In genomic region chr1:28447674-28448073, GRCh38 we compare ENCODE assay signal across 28 cellular contexts. TPM values are rescaled to one million over a fixed set of nuclear protein-coding genes. Genes with fewer than 3 reads are reported as not detected.
DNase-seq lines count a peak whose midpoint lies in the region; ATAC-seq and TF ChIP-seq lines count a peak whose summit lies in the region.
"Had no signal": no experiment of that assay in that cellular context is flagged by ENCODE, and none has a peak within 500 bp of the region (broad histone marks: within the 10 kb centered on the region; RNA-seq: fewer than 3 reads in every experiment).

No MANE protein-coding gene starts in this region.

- H3K27me3 Mint-ChIP-seq in activated naive CD4-positive, alpha-beta T cell treated with anti-CD3 and anti-CD28 coated beads, Interleukin-2, amount 50 U/mL, for 24 hours, result no peaks in the 10 kb centered on the region
- no peaks in the 10 kb centered on the region for H3K27me3 Mint-ChIP-seq in activated naive CD4-positive, alpha-beta T cell treated with anti-CD3 and anti-CD28 coated beads, Interleukin-2, amount 10 ng/mL, durations not matched to agents 7 days and 5 days
- no peaks in the 10 kb centered on the region for H3K27me3 Mint-ChIP-seq in MCF 10A (ENCODE audit: insufficient read depth, unreplicated experiment)
- no peaks in the 10 kb centered on the region for H3K27me3 Mint-ChIP-seq in stimulated activated memory B cell treated with anti-CD40 and anti-IgM and Interleukin-4, amounts not matched to agents 10 μg/mL and 1 μg/mL and 100 μg/mL, for 72 hours
- no peaks in the 10 kb centered on the region for H3K27me3 Mint-ChIP-seq in activated CD8-positive, alpha-beta memory T cell treated with anti-CD3 and anti-CD28 coated beads, Interleukin-2, amount 10 ng/mL, durations not matched to agents 7 days and 5 days
- H3K27me3 Mint-ChIP-seq: effector memory CD8-positive, alpha-beta T cell had no signal

- H3K36me3 ChIP-seq in OCI-LY1 (ENCODE audit: insufficient read depth, low read length) (no peaks in the 10 kb centered on the region), upper lobe of left lung (peaks cover 0 to 4% (median 0%) of the 10 kb centered on the region in 4 donors)
- H3K36me3 ChIP-seq: suprapubic skin, uterus had no signal

- H3K27ac ChIP-seq in OCI-LY1 (ENCODE audit: low read depth, low read length, poor library complexity, severe bottlenecking) (peak overlapping the region; percentile 70), upper lobe of left lung (peak overlapping the region in 1 of 4 donors; percentile 10)
- H3K27ac ChIP-seq: C4-2B, SJSA1, suprapubic skin, uterus, VCaP had no signal

- peak overlapping the region; percentile 6 for H3K27ac Mint-ChIP-seq in activated naive CD4-positive, alpha-beta T cell treated with anti-CD3 and anti-CD28 coated beads, Interleukin-2, amount 50 U/mL, for 24 hours
- H3K27ac Mint-ChIP-seq in activated naive CD4-positive, alpha-beta T cell treated with anti-CD3 and anti-CD28 coated beads, Interleukin-2, amount 10 ng/mL, durations not matched to agents 7 days and 5 days, result no peak overlapping the region
- H3K27ac Mint-ChIP-seq in MCF 10A (ENCODE audit: low read depth, unreplicated experiment), result peak overlapping the region; percentile 79
- peak overlapping the region; percentile 69 for H3K27ac Mint-ChIP-seq in stimulated activated memory B cell treated with anti-CD40 and anti-IgM and Interleukin-4, amounts not matched to agents 10 μg/mL and 1 μg/mL and 100 μg/mL, for 72 hours
- no peak overlapping the region for H3K27ac Mint-ChIP-seq in activated CD8-positive, alpha-beta memory T cell treated with anti-CD3 and anti-CD28 coated beads, Interleukin-2, amount 10 ng/mL, durations not matched to agents 7 days and 5 days

- no peak overlapping the region for H2AFZ ChIP-seq in OCI-LY1 (ENCODE audit: low read length)

- no TSS peak for BruUV-seq in MCF 10A (replicated peaks; lab: Mats Ljungman, UMichigan)

- peaks cover 27% of the 10 kb centered on the region for H3K4me1 Mint-ChIP-seq in activated naive CD4-positive, alpha-beta T cell treated with anti-CD3 and anti-CD28 coated beads, Interleukin-2, amount 50 U/mL, for 24 hours
- peaks cover 33% of the 10 kb centered on the region for H3K4me1 Mint-ChIP-seq in activated naive CD4-positive, alpha-beta T cell treated with anti-CD3 and anti-CD28 coated beads, Interleukin-2, amount 10 ng/mL, durations not matched to agents 7 days and 5 days
- H3K4me1 Mint-ChIP-seq in MCF 10A (ENCODE audit: insufficient read depth, unreplicated experiment), result peaks cover 15% of the 10 kb centered on the region
- peaks cover 20% of the 10 kb centered on the region for H3K4me1 Mint-ChIP-seq in stimulated activated memory B cell treated with anti-CD40 and anti-IgM and Interleukin-4, amounts not matched to agents 10 μg/mL and 1 μg/mL and 100 μg/mL, for 72 hours
- peaks cover 26% of the 10 kb centered on the region for H3K4me1 Mint-ChIP-seq in activated CD8-positive, alpha-beta memory T cell treated with anti-CD3 and anti-CD28 coated beads, Interleukin-2, amount 10 ng/mL, durations not matched to agents 7 days and 5 days

- CTCF ChIA-PET in activated naive CD4-positive, alpha-beta T cell treated with anti-CD3 and anti-CD28 coated beads, Interleukin-2, amount 10 ng/mL, durations not matched to agents 7 days and 5 days (lab: Charles Lee), result no interaction called here
- CTCF ChIA-PET in MCF 10A (lab: Yijun Ruan, JAX), result interaction anchor here (0.6 kb wide), 1 partner anchor 39 kb away, joined by 4 read pairs; no protein-coding TSS in a partner anchor
- CTCF ChIA-PET in activated CD8-positive, alpha-beta memory T cell treated with anti-CD3 and anti-CD28 coated beads, Interleukin-2, amount 10 ng/mL, durations not matched to agents 7 days and 5 days (lab: Charles Lee), result interaction anchor here (0.5 kb wide), 1 partner anchor 53 kb away, joined by 3 read pairs; no protein-coding TSS in a partner anchor

- peaks cover 27% of the 10 kb centered on the region for H3K4me1 ChIP-seq in OCI-LY1 (ENCODE audit: insufficient read depth, low read length, severe bottlenecking)
- H3K4me1 ChIP-seq in upper lobe of left lung, result peaks cover 0 to 6% (median 3%) of the 10 kb centered on the region in 4 donors
- H3K4me1 ChIP-seq: uterus had no signal

- WGBS in upper lobe of left lung, 2 donors, result 45 to 50% methylated on average over 4 of the region's 4 CpGs

- no peak for DNase-seq in activated naive CD4-positive, alpha-beta T cell treated with anti-CD3 and anti-CD28 coated beads, Interleukin-2, amount 10 ng/mL, durations not matched to agents 7 days and 5 days
- DNase-seq in MCF 10A (ENCODE audit: unreplicated experiment) (no peak), dedifferentiated amniotic fluid mesenchymal stem cell (ENCODE audit: extremely low spot score) (no peak), upper lobe of left lung (no peak)
- DNase-seq in activated CD8-positive, alpha-beta memory T cell treated with anti-CD3 and anti-CD28 coated beads, Interleukin-2, amount 10 ng/mL, durations not matched to agents 7 days and 5 days, result no peak
- DNase-seq: ACHN; activated CD8-positive, alpha-beta memory T cell treated with anti-CD3 and anti-CD28 coated beads, Interleukin-2, amount 50 U/mL, for 4 hours; activated effector memory CD4-positive, alpha-beta T cell treated with Interleukin-2 at 50 U/mL for 16 hours; effector memory CD8-positive, alpha-beta T cell; esophagus squamous epithelium; HCEC 1CT; left ventricle myocardium superior; NCI-H1436 treated with DMSO at 0.1 percent for 48 hours; NCI-H2107; NCI-H510A treated with DMSO at 0.1 percent for 48 hours; NK-92 treated with Interleukin-12 subunit alpha and Interleukin-12 subunit beta, amount 100 ng/mL, for 24 hours; stimulated activated CD4-positive, alpha-beta T cell treated with anti-CD3 and anti-CD28 coated beads, Interleukin-2, amount 100 ng/mL, for 48 hours; uterus had no signal

- H3K9me2 ChIP-seq in OCI-LY1 (ENCODE audit: low read depth, low read length), result no peaks in the 10 kb centered on the region

- POLR2A ChIA-PET in MCF 10A (lab: Yijun Ruan, JAX), result interaction anchor here (0.6 to 6.2 kb wide), 5 partner anchors 9 to 60 kb away, joined by 3 to 58 read pairs (median 3); no protein-coding TSS in a partner anchor

- no peaks in the 10 kb centered on the region for H3F3A ChIP-seq in OCI-LY1 (ENCODE audit: insufficient read depth, low read length)

- H3K9me3 Mint-ChIP-seq in activated naive CD4-positive, alpha-beta T cell treated with anti-CD3 and anti-CD28 coated beads, Interleukin-2, amount 50 U/mL, for 24 hours, result no peaks in the 10 kb centered on the region
- no peaks in the 10 kb centered on the region for H3K9me3 Mint-ChIP-seq in activated naive CD4-positive, alpha-beta T cell treated with anti-CD3 and anti-CD28 coated beads, Interleukin-2, amount 10 ng/mL, durations not matched to agents 7 days and 5 days
- H3K9me3 Mint-ChIP-seq in MCF 10A (ENCODE audit: unreplicated experiment), result no peaks in the 10 kb centered on the region
- no peaks in the 10 kb centered on the region for H3K9me3 Mint-ChIP-seq in stimulated activated memory B cell treated with anti-CD40 and anti-IgM and Interleukin-4, amounts not matched to agents 10 μg/mL and 1 μg/mL and 100 μg/mL, for 72 hours
- H3K9me3 Mint-ChIP-seq in activated CD8-positive, alpha-beta memory T cell treated with anti-CD3 and anti-CD28 coated beads, Interleukin-2, amount 10 ng/mL, durations not matched to agents 7 days and 5 days (ENCODE audit: low read depth), result no peaks in the 10 kb centered on the region
- H3K9me3 Mint-ChIP-seq: effector memory CD8-positive, alpha-beta T cell; nephron; stimulated activated effector memory CD8-positive, alpha-beta T cell treated with anti-CD3 and anti-CD28 coated beads, Interleukin-12 subunit alpha, Interleukin-12 subunit beta, amount 100 ng/mL, for 72 hours; T-helper 1 cell treated with Interleukin-12 subunit alpha and Interleukin-12 subunit beta and Interleukin-4 antibody, amounts not matched to agents 30 μg/mL and 1 μg/mL, for 36 hours had no signal

- H4K20me1 ChIP-seq in OCI-LY1 (ENCODE audit: insufficient read depth, low read length), result no peaks in the 10 kb centered on the region

- H3K4me2 ChIP-seq in OCI-LY1 (ENCODE audit: low read length), result peak overlapping the region; percentile 27; the same call in 1 of the 2 replicates

- H3K4me3 ChIP-seq in OCI-LY1 (ENCODE audit: low read depth, low read length, poor library complexity, severe bottlenecking), result no peak overlapping the region
- H3K4me3 ChIP-seq in upper lobe of left lung, result no peak overlapping the region
- H3K4me3 ChIP-seq: esophagus squamous epithelium, SJSA1, suprapubic skin, uterus had no signal

- peak overlapping the region; percentile 44; the same call in 1 of the 2 replicates for H3K9ac ChIP-seq in OCI-LY1 (ENCODE audit: low read length)

- H3K27me3 ChIP-seq in OCI-LY1 (ENCODE audit: insufficient read depth, low read length) (no peaks in the 10 kb centered on the region), upper lobe of left lung (no peaks in the 10 kb centered on the region)
- H3K27me3 ChIP-seq: esophagus squamous epithelium, SJSA1, suprapubic skin, uterus had no signal

- TF ChIP-seq CTCF in OCI-LY1 (IDR thresholded peaks at IDR 0.05; ENCODE audit: low read length) (no peak), MCF 10A (IDR thresholded peaks at IDR 0.05; ENCODE audit: unreplicated experiment) (no peak), upper lobe of left lung (IDR thresholded peaks at IDR 0.05) (no peak)

- ATAC-seq in stimulated activated memory B cell treated with anti-CD40 and anti-IgM and Interleukin-4, amounts not matched to agents 10 μg/mL and 1 μg/mL and 100 μg/mL, for 72 hours, result no peak
- no peak for ATAC-seq in activated CD8-positive, alpha-beta memory T cell treated with anti-CD3 and anti-CD28 coated beads, Interleukin-2, amount 10 ng/mL, durations not matched to agents 7 days and 5 days
- no peak for ATAC-seq in upper lobe of left lung (ENCODE audit: low FRiP score in 2 of 2)
- ATAC-seq: effector memory CD8-positive, alpha-beta T cell; left ventricle myocardium superior; stimulated activated effector memory CD8-positive, alpha-beta T cell treated with anti-CD3 and anti-CD28 coated beads, Interleukin-12 subunit alpha, Interleukin-12 subunit beta, amount 100 ng/mL, for 72 hours had no signal

- no peak overlapping the region for H3K4me3 Mint-ChIP-seq in activated naive CD4-positive, alpha-beta T cell treated with anti-CD3 and anti-CD28 coated beads, Interleukin-2, amount 50 U/mL, for 24 hours
- H3K4me3 Mint-ChIP-seq in activated naive CD4-positive, alpha-beta T cell treated with anti-CD3 and anti-CD28 coated beads, Interleukin-2, amount 10 ng/mL, durations not matched to agents 7 days and 5 days, result no peak overlapping the region
- no peak overlapping the region for H3K4me3 Mint-ChIP-seq in MCF 10A (ENCODE audit: unreplicated experiment)
- H3K4me3 Mint-ChIP-seq in stimulated activated memory B cell treated with anti-CD40 and anti-IgM and Interleukin-4, amounts not matched to agents 10 μg/mL and 1 μg/mL and 100 μg/mL, for 72 hours, result no peak overlapping the region
- no peak overlapping the region for H3K4me3 Mint-ChIP-seq in activated CD8-positive, alpha-beta memory T cell treated with anti-CD3 and anti-CD28 coated beads, Interleukin-2, amount 10 ng/mL, durations not matched to agents 7 days and 5 days
- H3K4me3 Mint-ChIP-seq: effector memory CD8-positive, alpha-beta T cell; nephron; stimulated activated effector memory CD8-positive, alpha-beta T cell treated with anti-CD3 and anti-CD28 coated beads, Interleukin-12 subunit alpha, Interleukin-12 subunit beta, amount 100 ng/mL, for 72 hours; T-helper 1 cell treated with Interleukin-12 subunit alpha and Interleukin-12 subunit beta and Interleukin-4 antibody, amounts not matched to agents 30 μg/mL and 1 μg/mL, for 36 hours had no signal

- H3K79me2 ChIP-seq in OCI-LY1 (ENCODE audit: insufficient read depth, low read length), result no peaks in the 10 kb centered on the region

- TF ChIP-seq POLR2A in upper lobe of left lung (IDR thresholded peaks at IDR 0.05), result no peak

- no peak for TF ChIP-seq EP300 in upper lobe of left lung (IDR thresholded peaks at IDR 0.05)

- H3K9me3 ChIP-seq in OCI-LY1 (ENCODE audit: low read length), result no peaks in the 10 kb centered on the region
- no peaks in the 10 kb centered on the region for H3K9me3 ChIP-seq in upper lobe of left lung
- H3K9me3 ChIP-seq: esophagus squamous epithelium, suprapubic skin, uterus had no signal

- peaks cover 14% of the 10 kb centered on the region for H3K36me3 Mint-ChIP-seq in activated naive CD4-positive, alpha-beta T cell treated with anti-CD3 and anti-CD28 coated beads, Interleukin-2, amount 50 U/mL, for 24 hours
- peaks cover 2% of the 10 kb centered on the region for H3K36me3 Mint-ChIP-seq in activated naive CD4-positive, alpha-beta T cell treated with anti-CD3 and anti-CD28 coated beads, Interleukin-2, amount 10 ng/mL, durations not matched to agents 7 days and 5 days
- H3K36me3 Mint-ChIP-seq in MCF 10A (ENCODE audit: insufficient read depth, unreplicated experiment), result peaks cover 7% of the 10 kb centered on the region
- peaks cover 21% of the 10 kb centered on the region for H3K36me3 Mint-ChIP-seq in stimulated activated memory B cell treated with anti-CD40 and anti-IgM and Interleukin-4, amounts not matched to agents 10 μg/mL and 1 μg/mL and 100 μg/mL, for 72 hours
- H3K36me3 Mint-ChIP-seq in activated CD8-positive, alpha-beta memory T cell treated with anti-CD3 and anti-CD28 coated beads, Interleukin-2, amount 10 ng/mL, durations not matched to agents 7 days and 5 days, result peaks cover 1% of the 10 kb centered on the region

- intact Hi-C loops in MCF 10A (cut with micrococcal nuclease), result no loop called here

RNA-seq across cellular contexts. Expression of gene RCC1, which starts 58.2 kb away (rescaled TPM):
- total RNA-seq in MCF 10A (2022) (30.3 and 42.4 TPM in 2 replicates), upper lobe of left lung (10 to 100 TPM; 17.6 to 32.7 (median 20.1) TPM)
- 10 to 100 TPM; 61.4 to 77.6 TPM for total RNA-seq in activated CD8-positive, alpha-beta memory T cell treated with anti-CD3 and anti-CD28 coated beads, Interleukin-2, amount 10 ng/mL, durations not matched to agents 7 days and 5 days

Comparison
In these comparisons a context has a peak if more than half of its experiments do, and no peak if none do; other contexts are left out.
1. H3K27ac Mint-ChIP-seq: peak in activated naive CD4-positive, alpha-beta T cell treated with anti-CD3 and anti-CD28 coated beads, Interleukin-2, amount 50 U/mL, for 24 hours (single experiment), MCF 10A (single experiment) and stimulated activated memory B cell treated with anti-CD40 and anti-IgM and Interleukin-4, amounts not matched to agents 10 μg/mL and 1 μg/mL and 100 μg/mL, for 72 hours (single experiment); none in activated naive CD4-positive, alpha-beta T cell treated with anti-CD3 and anti-CD28 coated beads, Interleukin-2, amount 10 ng/mL, durations not matched to agents 7 days and 5 days (single experiment) and activated CD8-positive, alpha-beta memory T cell treated with anti-CD3 and anti-CD28 coated beads, Interleukin-2, amount 10 ng/mL, durations not matched to agents 7 days and 5 days (single experiment).